In the genomic region with DNA sequence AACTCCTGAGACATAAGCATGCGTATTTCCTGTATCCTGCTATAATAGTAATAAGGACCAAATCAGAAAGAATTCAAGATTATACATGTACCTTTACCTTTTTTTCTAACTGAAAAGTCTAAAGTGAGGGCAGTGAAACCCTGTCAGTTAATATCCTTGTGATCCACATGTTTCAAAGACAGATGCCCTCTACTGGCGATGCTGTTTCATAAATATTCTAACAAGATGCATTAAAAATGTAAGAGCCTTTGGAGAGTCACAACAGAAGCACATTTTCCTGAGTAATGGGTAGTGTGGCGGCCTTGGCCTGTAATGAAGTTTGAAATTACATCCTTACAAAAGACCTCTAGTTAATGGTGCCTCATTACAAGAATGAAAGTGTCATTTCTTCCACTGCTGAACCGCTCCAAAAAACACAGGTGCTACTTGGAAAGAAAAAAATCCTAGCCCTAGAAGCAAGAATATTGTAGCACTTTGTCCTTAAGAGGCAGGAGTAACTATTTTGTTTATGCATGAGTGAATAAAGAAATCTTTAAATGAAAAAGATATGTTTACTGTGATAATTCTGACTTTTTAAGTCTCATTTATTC, we compare ENCODE assay signal across 9 cellular contexts.
DNase-seq lines count a peak whose midpoint lies in the region; ATAC-seq and TF ChIP-seq lines count a peak whose summit lies in the region.
"Had no signal": no experiment of that assay in that cellular context is flagged by ENCODE, and none has a peak within 500 bp of the region (broad histone marks: within the 10 kb centered on the region; RNA-seq: fewer than 3 reads in every experiment).

No MANE protein-coding gene starts in this region.

- H3K36me3 Mint-ChIP-seq in chondrocyte (ENCODE audit: low read depth): peaks cover 2% of the 10 kb centered on the region
- H3K36me3 Mint-ChIP-seq: IgD-negative memory B cell had no signal

- no peaks in the 10 kb centered on the region for H3K9me3 Mint-ChIP-seq in chondrocyte (ENCODE audit: low read depth)
- H3K9me3 Mint-ChIP-seq: IgD-negative memory B cell had no signal

- no peak overlapping the region for H3K4me3 Mint-ChIP-seq in chondrocyte (ENCODE audit: unreplicated experiment)
- H3K4me3 Mint-ChIP-seq: IgD-negative memory B cell had no signal

- intact Hi-C loops in mucosa of descending colon (cut with DNase I, micrococcal nuclease): no loop called here

- ATAC-seq in mucosa of descending colon: no peak
- no peak for ATAC-seq in HG02642 (IDR thresholded peaks at IDR 0.05; ENCODE audit: poor library complexity, unreplicated experiment)

- DNase-seq in AML-193 (lab: John Stamatoyannopoulos, UW): peak; percentile 42 to 48
- peak; percentile 69 for DNase-seq in NCI-H69 (lab: John Stamatoyannopoulos, UW)
- DNase-seq in chondrocyte (ENCODE audit: low spot score): no peak
- peak in 1 of 3 donors; percentile 50 for DNase-seq in mucosa of descending colon
- DNase-seq in DMS79 treated with DMSO at 0.1 percent for 48 hours (lab: John Stamatoyannopoulos, UW): no peak
- DNase-seq in activated naive CD4-positive, alpha-beta T cell treated with Interleukin-2 at 50 U/mL for 16 hours: no peak

- H3K4me1 Mint-ChIP-seq in chondrocyte (ENCODE audit: low read depth): no peaks in the 10 kb centered on the region
- H3K4me1 Mint-ChIP-seq: IgD-negative memory B cell had no signal

- H3K36me3 ChIP-seq in mucosa of descending colon (ENCODE audit: low read depth): no peaks in the 10 kb centered on the region

- no peak overlapping the region for H3K27ac Mint-ChIP-seq in chondrocyte (ENCODE audit: unreplicated experiment)
- H3K27ac Mint-ChIP-seq: IgD-negative memory B cell had no signal

- no peaks in the 10 kb centered on the region for H3K27me3 Mint-ChIP-seq in chondrocyte (ENCODE audit: low read depth)

- no peak overlapping the region for H3K4me3 ChIP-seq in mucosa of descending colon

- TF ChIP-seq CTCF in GM12873 (IDR thresholded peaks at IDR 0.05; ENCODE audit: insufficient read depth, low read depth, low read length, missing control alignments) (peak; percentile 60), chondrocyte (IDR thresholded peaks at IDR 0.05) (peak; percentile 87), mucosa of descending colon (IDR thresholded peaks at IDR 0.05) (peak; percentile 8)

- no peaks in the 10 kb centered on the region for H3K4me1 ChIP-seq in mucosa of descending colon (ENCODE audit: low read depth)

- H3K9me3 ChIP-seq in mucosa of descending colon: no peaks in the 10 kb centered on the region

Comparison
In these comparisons a context has a peak if more than half of its experiments do, and no peak if none do; other contexts are left out.
1. DNase-seq: peak in AML-193 (2 of 2) and NCI-H69 (single experiment); none in chondrocyte (single experiment), DMS79 treated with DMSO at 0.1 percent for 48 hours (single experiment) and activated naive CD4-positive, alpha-beta T cell treated with Interleukin-2 at 50 U/mL for 16 hours (single experiment).
2. CTCF ChIP-seq: peak in every context shown above with its lines; median percentile 87 in chondrocyte; 60 in GM12873; 8 in mucosa of descending colon.